17 cellular contexts compared by ENCODE assay signal in genomic region chr4:71217688-71218087, GRCh38.
"Had no signal": no experiment of that assay in that cellular context is flagged by ENCODE, and none has a peak within 500 bp of the region (broad histone marks: within the 10 kb centered on the region; RNA-seq: fewer than 3 reads in every experiment).

No MANE protein-coding gene starts in this region.

- H3K4me2 ChIP-seq: smooth muscle cell had no signal

- H3K9ac ChIP-seq: parathyroid adenoma had no signal

- H3K4me3 ChIP-seq: dorsolateral prefrontal cortex, smooth muscle cell, tibial nerve had no signal

- H3K27me3 ChIP-seq: brain microvascular endothelial cell, dorsolateral prefrontal cortex, tibial nerve had no signal

- H3K4me1 ChIP-seq: parathyroid adenoma had no signal

- H3K36me3 ChIP-seq: brain microvascular endothelial cell, tibial nerve had no signal

- DNase-seq: activated CD4-positive, alpha-beta T cell treated with anti-CD3 and anti-CD28 coated beads, Interleukin-2, amount 50 U/mL, for 4 hours; activated CD4-positive, CD25-positive, alpha-beta regulatory T cell treated with anti-CD3 and anti-CD28 coated beads, Interleukin-2, amount 50 U/mL, for 72 hours; activated effector memory CD4-positive, alpha-beta T cell treated with anti-CD3 and anti-CD28 coated beads, Interleukin-2, amount 50 U/mL, for 16 hours; activated T-cell treated with anti-CD3 and anti-CD28 coated beads, Interleukin-2, amount 50 U/mL, for 4 hours; brain microvascular endothelial cell; dorsolateral prefrontal cortex; foreskin fibroblast; glutamatergic neuron; mammary epithelial cell; retina; SW 1271 had no signal

- H3K4me1 Mint-ChIP-seq: neural crest cell; stimulated activated memory B cell treated with anti-CD40 and anti-IgM and Interleukin-4, amounts not matched to agents 10 μg/mL and 1 μg/mL and 100 μg/mL, for 72 hours had no signal

- H3K27ac ChIP-seq: brain microvascular endothelial cell, parathyroid adenoma, tibial nerve had no signal

- H3K36me3 Mint-ChIP-seq: activated naive CD4-positive, alpha-beta T cell treated with anti-CD3 and anti-CD28 coated beads, Interleukin-2, amount 50 U/mL, for 72 hours; stimulated activated memory B cell treated with anti-CD40 and anti-IgM and Interleukin-4, amounts not matched to agents 10 μg/mL and 1 μg/mL and 100 μg/mL, for 72 hours had no signal

- H3K4me3 Mint-ChIP-seq: activated T-cell treated with anti-CD3 and anti-CD28 coated beads, Interleukin-2, amount 50 U/mL, for 4 hours; neural crest cell; stimulated activated memory B cell treated with anti-CD40 and anti-IgM and Interleukin-4, amounts not matched to agents 10 μg/mL and 1 μg/mL and 100 μg/mL, for 72 hours had no signal

- ATAC-seq: activated naive CD4-positive, alpha-beta T cell treated with anti-CD3 and anti-CD28 coated beads, Interleukin-2, amount 50 U/mL, for 72 hours; activated T-cell treated with anti-CD3 and anti-CD28 coated beads, Interleukin-2, amount 50 U/mL, for 4 hours; stimulated activated memory B cell treated with anti-CD40 and anti-IgM and Interleukin-4, amounts not matched to agents 10 μg/mL and 1 μg/mL and 100 μg/mL, for 72 hours had no signal

- H3K27ac Mint-ChIP-seq: activated naive CD4-positive, alpha-beta T cell treated with anti-CD3 and anti-CD28 coated beads, Interleukin-2, amount 50 U/mL, for 72 hours; stimulated activated memory B cell treated with anti-CD40 and anti-IgM and Interleukin-4, amounts not matched to agents 10 μg/mL and 1 μg/mL and 100 μg/mL, for 72 hours had no signal

- H2AFZ ChIP-seq: parathyroid adenoma had no signal
